7 cellular contexts compared by ENCODE assay signal in genomic region chr11:70592641-70593165, GRCh38.
"Had no signal": no experiment of that assay in that cellular context is flagged by ENCODE, and none has a peak within 500 bp of the region (broad histone marks: within the 10 kb centered on the region; RNA-seq: fewer than 3 reads in every experiment).

No MANE protein-coding gene starts in this region.

- H3K4me3 Mint-ChIP-seq: GM23338, HFFc6 had no signal

- H3K4me2 ChIP-seq: GM23338 had no signal

- H3K9me3 Mint-ChIP-seq: GM23338 had no signal

- ATAC-seq: GM23338, HCT116, K562 had no signal

- DNase-seq: HFFc6, IMR-90, KG1 had no signal

- H3K4me1 ChIP-seq: HAP-1 had no signal

- H3K27ac Mint-ChIP-seq: GM23338, HFFc6 had no signal

- H2AFZ ChIP-seq: GM23338 had no signal

- H3K36me3 ChIP-seq: HAP-1 had no signal

- H3K4me3 ChIP-seq: GM23338, HAP-1, K562 had no signal

- H3K9me3 ChIP-seq: HAP-1 had no signal
